Comparison of ENCODE assay signal across 8 cellular contexts in genomic region chr1:109213345-109213823, GRCh38. TPM values are rescaled to one million over a fixed set of nuclear protein-coding genes. Genes with fewer than 3 reads are reported as not detected.
DNase-seq lines count a peak whose midpoint lies in the region; ATAC-seq, FAIRE-seq and TF ChIP-seq lines count a peak whose summit lies in the region.

No MANE protein-coding gene starts in this region.

- TF ChIP-seq POLR2A in HepG2 (IDR thresholded peaks at IDR 0.05; ENCODE audit: insufficient read depth in 1 of 2, low read depth in 2 of 2, low read length in 2 of 2), result peak in 1 of 2 experiments; percentile 85; a peak in 2 of 4 replicates
- no peak for TF ChIP-seq POLR2A in transverse colon (IDR thresholded peaks at IDR 0.05)

- no peak for TF ChIP-seq EP300 in HepG2 (IDR thresholded peaks at IDR 0.05; ENCODE audit: low read depth in 2 of 2, low read length in 2 of 2)
- no peak for TF ChIP-seq EP300 in HepG2 (CRISPR knock-in tag; IDR thresholded peaks at IDR 0.05; ENCODE audit: borderline replicate concordance)
- TF ChIP-seq EP300 in transverse colon (IDR thresholded peaks at IDR 0.05; ENCODE audit: low read depth), result no peak

- in situ Hi-C loops in HepG2 (cut with HindIII; ENCODE audit: extremely low pct_ligation_motif_present, low pct_unique_long_range_greater_than_20kb) (no loop called here), transverse colon (cut with MboI; ENCODE audit: low pct_ligation_motif_present in 1 of 4, low pct_unique_long_range_greater_than_20kb in 1 of 4, low sequenced_read_pairs in 3 of 4) (no loop called here)

- POLR2A ChIA-PET in activated naive CD8-positive, alpha-beta T cell treated with anti-CD3 and anti-CD28 coated beads, Interleukin-2, amount 10 ng/mL, durations not matched to agents 7 days and 5 days (lab: Charles Lee), result interaction anchor here (0.9 to 3.9 kb wide), 17 partner anchors 11 to 335 kb away, joined by 3 to 23 read pairs (median 6); partner anchors contain the start of genes CELSR2, GNAI3, PSMA5 and PSRC1
- POLR2A ChIA-PET in HepG2 (lab: Yijun Ruan, JAX), result interaction anchor here (0.6 to 2.8 kb wide), 24 partner anchors 8 to 335 kb away, joined by 3 to 27 read pairs (median 4); partner anchors contain the start of genes ATXN7L2, GNAI3, PSMA5 and PSRC1

- intact Hi-C loops in activated naive CD4-positive, alpha-beta T cell treated with anti-CD3 and anti-CD28 coated beads for 36 hours (cut with micrococcal nuclease), result loop anchor here (1.0 to 5.0 kb wide), 4 partner anchors 12 to 409 kb away; partner anchors contain the start of genes CLCC1 and PSRC1
- intact Hi-C loops in HepG2 (cut with micrococcal nuclease; ENCODE audit: unreplicated experiment) (no loop called here), transverse colon (cut with DNase I; ENCODE audit: low total_unique reads) (no loop called here)

- no peaks in the 10 kb centered on the region for H3K27me3 Mint-ChIP-seq in activated naive CD4-positive, alpha-beta T cell treated with anti-CD3 and anti-CD28 coated beads for 36 hours (ENCODE audit: low read depth)
- H3K27me3 Mint-ChIP-seq in activated naive CD8-positive, alpha-beta T cell treated with anti-CD3 and anti-CD28 coated beads, Interleukin-2, amount 10 ng/mL, durations not matched to agents 7 days and 5 days, result no peaks in the 10 kb centered on the region

- peak overlapping the region; percentile 70 for H3K27ac Mint-ChIP-seq in activated naive CD4-positive, alpha-beta T cell treated with anti-CD3 and anti-CD28 coated beads for 36 hours
- H3K27ac Mint-ChIP-seq in activated naive CD8-positive, alpha-beta T cell treated with anti-CD3 and anti-CD28 coated beads, Interleukin-2, amount 10 ng/mL, durations not matched to agents 7 days and 5 days, result peak overlapping the region; percentile 95

- no peak for DNase-seq in activated naive CD4-positive, alpha-beta T cell treated with anti-CD3 and anti-CD28 coated beads for 36 hours
- no peak for DNase-seq in activated naive CD4-positive, alpha-beta T cell treated with anti-CD3 and anti-CD28 coated beads, Interleukin-2, amount 50 U/mL, for 16 hours
- DNase-seq in activated naive CD8-positive, alpha-beta T cell treated with anti-CD3 and anti-CD28 coated beads, Interleukin-2, amount 10 ng/mL, durations not matched to agents 7 days and 5 days, result no peak
- DNase-seq in HepG2 (ENCODE audit: low spot score), result no peak
- DNase-seq in transverse colon, result no peak
- no peak for DNase-seq in putamen (ENCODE audit: low spot score)
- DNase-seq in NCI-H2171 treated with DMSO at 0.1 percent for 48 hours (lab: John Stamatoyannopoulos, UW), result no peak
- no peak for DNase-seq in stimulated activated CD4-positive, alpha-beta T cell treated with anti-CD3 and anti-CD28 coated beads, Interleukin-4, amount 100 ng/mL, for 4 hours

- WGBS in HepG2 (ENCODE audit: low lambda C conversion rate), result 22% methylated on average over 7 of the region's 10 CpGs
- WGBS in transverse colon (ENCODE audit: low coverage in 1 of 2), 2 donors, result 22 to 40% methylated on average over 7 to 10 of the region's 10 CpGs

- H3K36me3 ChIP-seq in HepG2 (replicated peaks in 1 of 2; ENCODE audit: control insufficient read depth in 1 of 2, insufficient read depth in 2 of 2, low read length in 2 of 2) (peaks cover 0 to 8% of the 10 kb centered on the region in 2 experiments; a peak in 1 of 5 replicates), transverse colon (no peaks in the 10 kb centered on the region)

- ATAC-seq in activated naive CD8-positive, alpha-beta T cell treated with anti-CD3 and anti-CD28 coated beads, Interleukin-2, amount 10 ng/mL, durations not matched to agents 7 days and 5 days (ENCODE audit: low read depth), result no peak
- ATAC-seq in HepG2, result no peak

- TF ChIP-seq CTCF in HepG2 (CRISPR knock-in tag; IDR thresholded peaks at IDR 0.05) (no peak), transverse colon (IDR thresholded peaks at IDR 0.05) (no peak)

- peak overlapping the region; percentile 80 for H2AFZ ChIP-seq in HepG2 (ENCODE audit: low read length)

- H3K9me3 ChIP-seq in HepG2 (ENCODE audit: low read length) (no peaks in the 10 kb centered on the region), transverse colon (no peaks in the 10 kb centered on the region)

- BruUV-seq in HepG2 (replicated peaks; lab: Mats Ljungman, UMichigan), result no TSS peak

- H4K20me1 ChIP-seq in HepG2 (ENCODE audit: insufficient read depth, low read length), result peaks cover under 1% of the 10 kb centered on the region; the same call in 1 of the 2 replicates

- FAIRE-seq in HepG2 (lab: Jason Lieb, UNC), result no peak

- H3K4me3 Mint-ChIP-seq in activated naive CD4-positive, alpha-beta T cell treated with anti-CD3 and anti-CD28 coated beads for 36 hours, result peak overlapping the region; percentile 100
- peak overlapping the region; percentile 97 for H3K4me3 Mint-ChIP-seq in activated naive CD8-positive, alpha-beta T cell treated with anti-CD3 and anti-CD28 coated beads, Interleukin-2, amount 10 ng/mL, durations not matched to agents 7 days and 5 days

- H3K4me1 ChIP-seq in HepG2 (ENCODE audit: insufficient read depth, low read length) (peaks cover 47% of the 10 kb centered on the region), transverse colon (peaks cover 19 to 55% (median 32%) of the 10 kb centered on the region in 4 donors)

- peak overlapping the region; percentile 71 to 100 (median 74) for H3K4me3 ChIP-seq in HepG2 (replicated peaks in 1 of 3; ENCODE audit: insufficient read depth in 1 of 3, low read depth in 2 of 3, low read length in 3 of 3)
- peak overlapping the region; percentile 26 to 90 (median 82) for H3K4me3 ChIP-seq in transverse colon

- peaks cover 40% of the 10 kb centered on the region for H3K79me2 ChIP-seq in HepG2 (ENCODE audit: insufficient read depth, low read length)

- H3K27me3 ChIP-seq in HepG2 (ENCODE audit: control insufficient read depth in 1 of 2, insufficient read depth in 2 of 2, low read length in 2 of 2) (peaks cover 0 to 4% of the 10 kb centered on the region in 2 experiments; a peak in 2 of 5 replicates), transverse colon (no peaks in the 10 kb centered on the region)

- no peak for TF ChIP-seq RAD21 in HepG2 (CRISPR knock-in tag; IDR thresholded peaks at IDR 0.05)

- peak overlapping the region; percentile 27 for H3K27ac ChIP-seq in HepG2 (ENCODE audit: extremely low read length, insufficient read depth, low read length)
- peak overlapping the region; percentile 92 to 98 (median 96) for H3K27ac ChIP-seq in transverse colon

- peaks cover 21% of the 10 kb centered on the region for H3K4me1 Mint-ChIP-seq in activated naive CD4-positive, alpha-beta T cell treated with anti-CD3 and anti-CD28 coated beads for 36 hours (ENCODE audit: low read depth)
- H3K4me1 Mint-ChIP-seq in activated naive CD8-positive, alpha-beta T cell treated with anti-CD3 and anti-CD28 coated beads, Interleukin-2, amount 10 ng/mL, durations not matched to agents 7 days and 5 days, result peaks cover 25% of the 10 kb centered on the region

- H3K4me2 ChIP-seq in HepG2 (ENCODE audit: low read depth, low read length), result peak overlapping the region; percentile 96

- H3K9me3 Mint-ChIP-seq in activated naive CD4-positive, alpha-beta T cell treated with anti-CD3 and anti-CD28 coated beads for 36 hours, result no peaks in the 10 kb centered on the region
- H3K9me3 Mint-ChIP-seq in activated naive CD8-positive, alpha-beta T cell treated with anti-CD3 and anti-CD28 coated beads, Interleukin-2, amount 10 ng/mL, durations not matched to agents 7 days and 5 days, result no peaks in the 10 kb centered on the region

- CTCF ChIA-PET in activated naive CD4-positive, alpha-beta T cell treated with anti-CD3 and anti-CD28 coated beads for 36 hours (lab: Charles Lee), result interaction anchor here (1.2 to 2.3 kb wide), 5 partner anchors 12 to 319 kb away, joined by 3 to 13 read pairs (median 4); partner anchors contain the start of gene TMEM167B
- CTCF ChIA-PET in HepG2 (lab: Yijun Ruan, JAX; ENCODE audit: low intra/inter-chr PET ratio, low total read pairs), result no interaction called here

- H3K9ac ChIP-seq in HepG2 (ENCODE audit: insufficient read depth, low read depth, low read length), result peak overlapping the region; percentile 66

- H3K36me3 Mint-ChIP-seq in activated naive CD4-positive, alpha-beta T cell treated with anti-CD3 and anti-CD28 coated beads for 36 hours (ENCODE audit: low read depth), result peaks cover 39% of the 10 kb centered on the region
- peaks cover 20% of the 10 kb centered on the region for H3K36me3 Mint-ChIP-seq in activated naive CD8-positive, alpha-beta T cell treated with anti-CD3 and anti-CD28 coated beads, Interleukin-2, amount 10 ng/mL, durations not matched to agents 7 days and 5 days

RNA-seq across cellular contexts. Expression of gene SARS1, which starts 0.3 kb away (rescaled TPM):
- total RNA-seq in activated naive CD4-positive, alpha-beta T cell treated with anti-CD3 and anti-CD28 coated beads for 36 hours, result 100 to 1,000 TPM; 363 TPM
- 100 to 1,000 TPM; 176 to 184 TPM for total RNA-seq in activated naive CD8-positive, alpha-beta T cell treated with anti-CD3 and anti-CD28 coated beads, Interleukin-2, amount 10 ng/mL, durations not matched to agents 7 days and 5 days
- total RNA-seq in HepG2 (2016; rRNA removed; fragmentation: Illumina TruSeq; extraction: Trizol) (134 and 166 TPM in 2 replicates), transverse colon (100 to 1,000 TPM in 3 of 4 donors, 10 to 100 TPM in 1; 79.4 to 150 (median 125) TPM)
- 35.5 and 37.6 TPM in 2 replicates for total RNA-seq in HepG2 (2016; cell fraction: cytosol; rRNA removed; fragmentation: Illumina TruSeq; extraction: Trizol; ENCODE audit: low read depth)
- total RNA-seq in HepG2 (2016; cell fraction: insoluble cytoplasmic fraction; rRNA removed; fragmentation: Illumina TruSeq; extraction: Trizol), result 133 and 171 TPM in 2 replicates
- total RNA-seq in HepG2 (2016; cell fraction: membrane; rRNA removed; fragmentation: Illumina TruSeq; extraction: Trizol), result 59.1 and 63.3 TPM in 2 replicates
- 64.5 and 74.2 TPM in 2 replicates for total RNA-seq in HepG2 (2016; cell fraction: nucleus; rRNA removed; fragmentation: Illumina TruSeq; extraction: Trizol)
- 103 and 142 TPM in 2 replicates for polyA plus RNA-seq in HepG2 (2011; rRNA removed)
- polyA plus RNA-seq in HepG2 (2011; cell fraction: cytosol; rRNA removed), result 112 and 159 TPM in 2 replicates
- polyA plus RNA-seq in HepG2 (2011; cell fraction: nucleus; rRNA removed), result 105 and 142 TPM in 2 replicates
- 149 and 254 TPM in 2 replicates for polyA plus RNA-seq in HepG2 (2012)
- 26.3 and 26.7 TPM in 2 replicates for polyA plus RNA-seq in HepG2 (2016; cell fraction: cytosol; fragmentation: Illumina TruSeq; extraction: Trizol; ENCODE audit: low read depth)
- polyA plus RNA-seq in HepG2 (2016; cell fraction: insoluble cytoplasmic fraction; fragmentation: Illumina TruSeq; extraction: Trizol; ENCODE audit: low read depth), result 147 and 154 TPM in 2 replicates
- 40.9 and 46.0 TPM in 2 replicates for polyA plus RNA-seq in HepG2 (2016; cell fraction: membrane; fragmentation: Illumina TruSeq; extraction: Trizol; ENCODE audit: low read depth)
- polyA plus RNA-seq in HepG2 (2016; cell fraction: nucleus; fragmentation: Illumina TruSeq; extraction: Trizol; ENCODE audit: insufficient read depth, low read depth), result 89.4 and 93.0 TPM in 2 replicates
- polyA minus RNA-seq in HepG2 (2011; rRNA and poly(A)+ RNA removed; ENCODE audit: low replicate concordance), result 99.8 and 124 TPM in 2 replicates
- polyA minus RNA-seq in HepG2 (2011; cell fraction: cytosol; rRNA and poly(A)+ RNA removed), result 50.9 and 77.1 TPM in 2 replicates
- 83.3 and 131 TPM in 2 replicates for polyA minus RNA-seq in HepG2 (2011; cell fraction: nucleus; rRNA and poly(A)+ RNA removed)

RNA-seq across cellular contexts. Expression of gene CELSR2, which starts 36.0 kb away (rescaled TPM):
- total RNA-seq in activated naive CD4-positive, alpha-beta T cell treated with anti-CD3 and anti-CD28 coated beads for 36 hours, result 1 to 10 TPM; 1.1 to 1.2 TPM
- total RNA-seq in activated naive CD8-positive, alpha-beta T cell treated with anti-CD3 and anti-CD28 coated beads, Interleukin-2, amount 10 ng/mL, durations not matched to agents 7 days and 5 days, result 1 to 10 TPM; 6.3 to 6.9 TPM
- total RNA-seq in HepG2 (2016; rRNA removed; fragmentation: Illumina TruSeq; extraction: Trizol) (3.1 and 4.0 TPM in 2 replicates), transverse colon (1 to 10 TPM; 1.8 to 3.7 (median 3.2) TPM)
- total RNA-seq in HepG2 (2016; cell fraction: cytosol; rRNA removed; fragmentation: Illumina TruSeq; extraction: Trizol; ENCODE audit: low read depth), result 1.9 and 2.7 TPM in 2 replicates
- total RNA-seq in HepG2 (2016; cell fraction: insoluble cytoplasmic fraction; rRNA removed; fragmentation: Illumina TruSeq; extraction: Trizol), result 2.4 and 4.3 TPM in 2 replicates
- 1.9 and 2.3 TPM in 2 replicates for total RNA-seq in HepG2 (2016; cell fraction: membrane; rRNA removed; fragmentation: Illumina TruSeq; extraction: Trizol)
- 7.6 and 9.5 TPM in 2 replicates for total RNA-seq in HepG2 (2016; cell fraction: nucleus; rRNA removed; fragmentation: Illumina TruSeq; extraction: Trizol)
- polyA plus RNA-seq in HepG2 (2011; rRNA removed), result 6.6 and 7.8 TPM in 2 replicates
- polyA plus RNA-seq in HepG2 (2011; cell fraction: cytosol; rRNA removed), result 3.6 and 4.4 TPM in 2 replicates
- polyA plus RNA-seq in HepG2 (2011; cell fraction: nucleus; rRNA removed), result 23.5 and 27.3 TPM in 2 replicates
- polyA plus RNA-seq in HepG2 (2012), result 5.9 and 7.3 TPM in 2 replicates
- polyA plus RNA-seq in HepG2 (2016; cell fraction: cytosol; fragmentation: Illumina TruSeq; extraction: Trizol; ENCODE audit: low read depth), result 0.35 and 0.41 TPM in 2 replicates
- polyA plus RNA-seq in HepG2 (2016; cell fraction: insoluble cytoplasmic fraction; fragmentation: Illumina TruSeq; extraction: Trizol; ENCODE audit: low read depth), result 2.4 and 3.9 TPM in 2 replicates
- 0.68 TPM in 2 replicates for polyA plus RNA-seq in HepG2 (2016; cell fraction: membrane; fragmentation: Illumina TruSeq; extraction: Trizol; ENCODE audit: low read depth)
- polyA plus RNA-seq in HepG2 (2016; cell fraction: nucleus; fragmentation: Illumina TruSeq; extraction: Trizol; ENCODE audit: insufficient read depth, low read depth), result 18.1 and 20.4 TPM in 2 replicates
- polyA minus RNA-seq in HepG2 (2011; rRNA and poly(A)+ RNA removed; ENCODE audit: low replicate concordance), result 25.8 and 30.0 TPM in 2 replicates
- polyA minus RNA-seq in HepG2 (2011; cell fraction: cytosol; rRNA and poly(A)+ RNA removed), result 7.9 and 9.1 TPM in 2 replicates
- 13.4 and 15.3 TPM in 2 replicates for polyA minus RNA-seq in HepG2 (2011; cell fraction: nucleus; rRNA and poly(A)+ RNA removed)
